In genomic region chr10:73865459-73866442, GRCh38 we compare ENCODE assay signal across 8 cellular contexts. TPM values are rescaled to one million over a fixed set of nuclear protein-coding genes. Genes with fewer than 3 reads are reported as not detected.
DNase-seq lines count a peak whose midpoint lies in the region; ATAC-seq and TF ChIP-seq lines count a peak whose summit lies in the region.

No MANE protein-coding gene starts in this region.

- CTCF ChIA-PET in activated CD4-positive, alpha-beta memory T cell treated with anti-CD3 and anti-CD28 coated beads, Interleukin-2, amount 10 ng/mL, durations not matched to agents 7 days and 5 days (lab: Charles Lee) = interaction anchor here (0.9 to 9.9 kb wide), 10 partner anchors 8 to 125 kb away, joined by 3 to 111 read pairs (median 4); no protein-coding TSS in a partner anchor

- peak overlapping the region; percentile 80 for H3K4me3 Mint-ChIP-seq in activated CD4-positive, alpha-beta memory T cell treated with anti-CD3 and anti-CD28 coated beads, Interleukin-2, amount 10 ng/mL, durations not matched to agents 7 days and 5 days
- H3K4me3 Mint-ChIP-seq in stimulated activated naive CD8-positive, alpha-beta T cell treated with anti-CD3 and anti-CD28 coated beads, Interleukin-15, amount 100 ng/mL, for 72 hours = peak overlapping the region; percentile 85 to 87
- H3K4me3 Mint-ChIP-seq in mesothelial cell of epicardium = no peak overlapping the region

- H3K4me3 ChIP-seq in Jurkat, Clone E6-1 (ENCODE audit: low read length) = peak overlapping the region; percentile 47

- no peaks in the 10 kb centered on the region for H3K27me3 Mint-ChIP-seq in activated CD4-positive, alpha-beta memory T cell treated with anti-CD3 and anti-CD28 coated beads, Interleukin-2, amount 10 ng/mL, durations not matched to agents 7 days and 5 days
- H3K27me3 Mint-ChIP-seq in stimulated activated naive CD8-positive, alpha-beta T cell treated with anti-CD3 and anti-CD28 coated beads, Interleukin-15, amount 100 ng/mL, for 72 hours = no peaks in the 10 kb centered on the region
- no peaks in the 10 kb centered on the region for H3K27me3 Mint-ChIP-seq in mesothelial cell of epicardium (ENCODE audit: low read depth)

- DNase-seq in Jurkat, Clone E6-1 (ENCODE audit: low read depth, low spot score) = peak; percentile 76
- DNase-seq in activated CD4-positive, alpha-beta memory T cell treated with anti-CD3 and anti-CD28 coated beads, Interleukin-2, amount 10 ng/mL, durations not matched to agents 7 days and 5 days = peak; percentile 70
- DNase-seq in cardiac septum (ENCODE audit: low spot score) = peak; percentile 92
- peak in 1 of 2 donors; percentile 54 for DNase-seq in stimulated activated naive CD8-positive, alpha-beta T cell treated with anti-CD3 and anti-CD28 coated beads, Interleukin-15, amount 100 ng/mL, for 72 hours
- no peak for DNase-seq in mesothelial cell of epicardium (ENCODE audit: low spot score in 2 of 2, unreplicated experiment in 2 of 2)
- DNase-seq in NCI-H1930 (lab: John Stamatoyannopoulos, UW) = no peak

- peak overlapping the region; percentile 99 for H3K27ac Mint-ChIP-seq in activated CD4-positive, alpha-beta memory T cell treated with anti-CD3 and anti-CD28 coated beads, Interleukin-2, amount 10 ng/mL, durations not matched to agents 7 days and 5 days
- peak overlapping the region; percentile 57 to 98 for H3K27ac Mint-ChIP-seq in stimulated activated naive CD8-positive, alpha-beta T cell treated with anti-CD3 and anti-CD28 coated beads, Interleukin-15, amount 100 ng/mL, for 72 hours
- H3K27ac Mint-ChIP-seq in mesothelial cell of epicardium = no peak overlapping the region

- POLR2A ChIA-PET in activated CD4-positive, alpha-beta memory T cell treated with anti-CD3 and anti-CD28 coated beads, Interleukin-2, amount 10 ng/mL, durations not matched to agents 7 days and 5 days (lab: Charles Lee) = interaction anchor here (0.7 to 3.6 kb wide), 11 partner anchors 9 to 132 kb away, joined by 3 to 36 read pairs (median 5); partner anchors contain the start of genes CAMK2G, CHCHD1 and VCL

- intact Hi-C loops in cardiac septum (cut with DNase I) = no loop called here

- no peak for TF ChIP-seq CTCF in mesothelial cell of epicardium (IDR thresholded peaks at IDR 0.05; ENCODE audit: unreplicated experiment)

- H3K9me3 Mint-ChIP-seq in activated CD4-positive, alpha-beta memory T cell treated with anti-CD3 and anti-CD28 coated beads, Interleukin-2, amount 10 ng/mL, durations not matched to agents 7 days and 5 days = no peaks in the 10 kb centered on the region
- H3K9me3 Mint-ChIP-seq in stimulated activated naive CD8-positive, alpha-beta T cell treated with anti-CD3 and anti-CD28 coated beads, Interleukin-15, amount 100 ng/mL, for 72 hours = no peaks in the 10 kb centered on the region
- H3K9me3 Mint-ChIP-seq in mesothelial cell of epicardium = no peaks in the 10 kb centered on the region

- peaks cover 55% of the 10 kb centered on the region for H3K36me3 Mint-ChIP-seq in activated CD4-positive, alpha-beta memory T cell treated with anti-CD3 and anti-CD28 coated beads, Interleukin-2, amount 10 ng/mL, durations not matched to agents 7 days and 5 days (ENCODE audit: low read depth)
- peaks cover 3% of the 10 kb centered on the region for H3K36me3 Mint-ChIP-seq in mesothelial cell of epicardium

- ATAC-seq in GM19463 (IDR thresholded peaks at IDR 0.05; ENCODE audit: unreplicated experiment) (peak; percentile 81), GM18870 (IDR thresholded peaks at IDR 0.05; ENCODE audit: unreplicated experiment) (no peak)
- ATAC-seq in stimulated activated naive CD8-positive, alpha-beta T cell treated with anti-CD3 and anti-CD28 coated beads, Interleukin-15, amount 100 ng/mL, for 72 hours = peak; percentile 86

- peaks cover 86% of the 10 kb centered on the region for H3K4me1 Mint-ChIP-seq in activated CD4-positive, alpha-beta memory T cell treated with anti-CD3 and anti-CD28 coated beads, Interleukin-2, amount 10 ng/mL, durations not matched to agents 7 days and 5 days
- H3K4me1 Mint-ChIP-seq in stimulated activated naive CD8-positive, alpha-beta T cell treated with anti-CD3 and anti-CD28 coated beads, Interleukin-15, amount 100 ng/mL, for 72 hours = peaks cover 84% of the 10 kb centered on the region
- H3K4me1 Mint-ChIP-seq in mesothelial cell of epicardium = peaks cover 3% of the 10 kb centered on the region

RNA-seq across cellular contexts. Expression of gene CAMK2G, which starts 8.6 kb away (rescaled TPM):
- 48.0 TPM for polyA plus RNA-seq in Jurkat, Clone E6-1 (2012; ENCODE audit: insufficient read depth, insufficient read length)
- total RNA-seq in activated CD4-positive, alpha-beta memory T cell treated with anti-CD3 and anti-CD28 coated beads, Interleukin-2, amount 10 ng/mL, durations not matched to agents 7 days and 5 days = 10 to 100 TPM; 46.4 to 48.5 TPM
- total RNA-seq in cardiac septum = 12.7 TPM
- 27.3 to 28.3 TPM (median 27.8 TPM) in 3 replicates for total RNA-seq in mesothelial cell of epicardium

RNA-seq across cellular contexts. Expression of gene PLAU, which starts 45.2 kb away (rescaled TPM):
- 4.9 TPM for polyA plus RNA-seq in Jurkat, Clone E6-1 (2012; ENCODE audit: insufficient read depth, insufficient read length)
- total RNA-seq in activated CD4-positive, alpha-beta memory T cell treated with anti-CD3 and anti-CD28 coated beads, Interleukin-2, amount 10 ng/mL, durations not matched to agents 7 days and 5 days = 1 to 10 TPM; 3.0 to 5.3 TPM
- total RNA-seq in cardiac septum (15.3 TPM), mesothelial cell of epicardium (3.4 to 5.1 TPM (median 4.7 TPM) in 3 replicates)

RNA-seq across cellular contexts. Expression of gene NDST2, which starts 54.4 kb away (rescaled TPM):
- polyA plus RNA-seq in Jurkat, Clone E6-1 (2012; ENCODE audit: insufficient read depth, insufficient read length) = 39.4 TPM
- total RNA-seq in activated CD4-positive, alpha-beta memory T cell treated with anti-CD3 and anti-CD28 coated beads, Interleukin-2, amount 10 ng/mL, durations not matched to agents 7 days and 5 days = 10 to 100 TPM; 58.3 to 58.4 TPM
- 16.0 TPM for total RNA-seq in cardiac septum
- total RNA-seq in mesothelial cell of epicardium = 37.2 to 40.8 TPM (median 38.7 TPM) in 3 replicates

Comparison
In these comparisons a context has a peak if more than half of its experiments do, and no peak if none do; other contexts are left out.
1. DNase-seq: peak in Jurkat, Clone E6-1 (single experiment), activated CD4-positive, alpha-beta memory T cell treated with anti-CD3 and anti-CD28 coated beads, Interleukin-2, amount 10 ng/mL, durations not matched to agents 7 days and 5 days (single experiment) and cardiac septum (single experiment); none in mesothelial cell of epicardium (0 of 2) and NCI-H1930 (0 of 2).